Comparison of ENCODE assay signal across 1 cellular context in genomic region chr6:12064125-12064524, GRCh38.
TF ChIP-seq lines count a peak whose summit lies in the region.

No MANE protein-coding gene starts in this region.

TF ChIP-seq in K562, 482 proteins besides CTCF, POLR2A, EP300 and RAD21 (continued from another document):
- TF ChIP-seq ZBTB9 (CRISPR knock-in tag; IDR thresholded peaks at IDR 0.05) (no peak), SNAPC5 (CRISPR knock-in tag; IDR thresholded peaks at IDR 0.05) (no peak), CBX3 (IDR thresholded peaks at IDR 0.05; ENCODE audit: borderline replicate concordance in 1 of 2, low read length in 2 of 2) (no peak), PTBP1 (IDR thresholded peaks at IDR 0.05; ENCODE audit: low read depth, low read length) (no peak), ATF3 (IDR thresholded peaks at IDR 0.05) (peak; percentile 28; the same call in 1 of the 2 replicates), ATF3 (CRISPR knock-in tag; conservative IDR thresholded peaks at IDR 0.05) (no peak)
